Comparison of ENCODE assay signal across 17 cellular contexts in genomic region chr14:68219407-68219806, GRCh38.
"Had no signal": no experiment of that assay in that cellular context is flagged by ENCODE, and none has a peak within 500 bp of the region (broad histone marks: within the 10 kb centered on the region; RNA-seq: fewer than 3 reads in every experiment).

No MANE protein-coding gene starts in this region.

- H3K27ac ChIP-seq: cardiac muscle cell, dorsolateral prefrontal cortex, psoas muscle, right lobe of liver, VCaP had no signal

- DNase-seq: activated CD4-positive, alpha-beta memory T cell treated with anti-CD3 and anti-CD28 coated beads, Interleukin-2, amount 10 ng/mL, durations not matched to agents 7 days and 5 days; activated CD4-positive, alpha-beta T cell treated with anti-CD3 and anti-CD28 coated beads for 36 hours; activated naive CD4-positive, alpha-beta T cell treated with anti-CD3 and anti-CD28 coated beads, Interleukin-2, amount 50 U/mL, for 16 hours; activated T-cell treated with anti-CD3 and anti-CD28 coated beads, Interleukin-2, amount 50 U/mL, for 24 hours; dorsolateral prefrontal cortex; hippocampal formation; left ventricle myocardium superior; psoas muscle; right lobe of liver; stimulated activated CD4-positive, alpha-beta T cell treated with anti-CD3 and anti-CD28 coated beads, Interleukin-4, amount 100 ng/mL, for 4 hours; stimulated activated CD8-positive, alpha-beta memory T cell treated with anti-CD3 and anti-CD28 coated beads, Interleukin-4, amount 100 ng/mL, for 48 hours; stimulated activated naive CD8-positive, alpha-beta T cell treated with anti-CD3 and anti-CD28 coated beads, Interleukin-15, Interleukin-2, amounts not matched to agents 100 U/mL and 50 U/mL, for 24 hours had no signal

- H3K27me3 Mint-ChIP-seq: activated CD4-positive, alpha-beta memory T cell treated with anti-CD3 and anti-CD28 coated beads, Interleukin-2, amount 10 ng/mL, durations not matched to agents 7 days and 5 days; activated CD4-positive, alpha-beta T cell treated with anti-CD3 and anti-CD28 coated beads for 36 hours; activated T-cell treated with anti-CD3 and anti-CD28 coated beads, Interleukin-2, amount 50 U/mL, for 24 hours had no signal

- H3K27me3 ChIP-seq: cardiac muscle cell, dorsolateral prefrontal cortex, right lobe of liver had no signal

- H3K27ac Mint-ChIP-seq: activated CD4-positive, alpha-beta memory T cell treated with anti-CD3 and anti-CD28 coated beads, Interleukin-2, amount 10 ng/mL, durations not matched to agents 7 days and 5 days; activated CD4-positive, alpha-beta T cell treated with anti-CD3 and anti-CD28 coated beads for 36 hours; activated T-cell treated with anti-CD3 and anti-CD28 coated beads, Interleukin-2, amount 50 U/mL, for 24 hours had no signal

- H3K4me3 Mint-ChIP-seq: activated CD4-positive, alpha-beta memory T cell treated with anti-CD3 and anti-CD28 coated beads, Interleukin-2, amount 10 ng/mL, durations not matched to agents 7 days and 5 days; activated CD4-positive, alpha-beta T cell treated with anti-CD3 and anti-CD28 coated beads for 36 hours; activated T-cell treated with anti-CD3 and anti-CD28 coated beads, Interleukin-2, amount 50 U/mL, for 24 hours had no signal

- H3K36me3 ChIP-seq: cardiac muscle cell, right lobe of liver had no signal

- H3K4me1 Mint-ChIP-seq: activated CD4-positive, alpha-beta memory T cell treated with anti-CD3 and anti-CD28 coated beads, Interleukin-2, amount 10 ng/mL, durations not matched to agents 7 days and 5 days had no signal

- H3K9me3 Mint-ChIP-seq: activated CD4-positive, alpha-beta memory T cell treated with anti-CD3 and anti-CD28 coated beads, Interleukin-2, amount 10 ng/mL, durations not matched to agents 7 days and 5 days had no signal

- H3K4me3 ChIP-seq: cardiac muscle cell, dorsolateral prefrontal cortex, psoas muscle, right lobe of liver, smooth muscle cell had no signal

- ATAC-seq: activated CD4-positive, alpha-beta T cell treated with anti-CD3 and anti-CD28 coated beads for 36 hours; esophagus mucosa; left ventricle myocardium superior; psoas muscle; stimulated activated naive CD8-positive, alpha-beta T cell treated with anti-CD3 and anti-CD28 coated beads, Interleukin-15, Interleukin-2, amounts not matched to agents 100 U/mL and 50 U/mL, for 24 hours had no signal

- H3K4me1 ChIP-seq: psoas muscle, right lobe of liver had no signal

- H3K9me3 ChIP-seq: psoas muscle, right lobe of liver had no signal

- FAIRE-seq: astrocyte had no signal
